Comparison of ENCODE assay signal across 23 cellular contexts in genomic region chr4:19655666-19656065, GRCh38.
A peak's percentile ranks its signal among the peaks of the same experiment; 100 is the strongest.
DNase-seq lines count a peak whose midpoint lies in the region; ATAC-seq and TF ChIP-seq lines count a peak whose summit lies in the region.
"Had no signal": no experiment of that assay in that cellular context is flagged by ENCODE, and none has a peak within 500 bp of the region (broad histone marks: within the 10 kb centered on the region; RNA-seq: fewer than 3 reads in every experiment).

No MANE protein-coding gene starts in this region.

- H3K9me2 ChIP-seq in PC-3 (replicated peaks; ENCODE audit: low read length) = no peaks in the 10 kb centered on the region

- H3K27ac ChIP-seq in PC-3 (ENCODE audit: low read length) = no peak overlapping the region
- H3K27ac ChIP-seq: BLaER1 had no signal

- DNase-seq in PC-3 (no peak), nephron progenitor cell (no peak), middle frontal gyrus (ENCODE audit: extremely low spot score, low spot score) (no peak)
- no peak for DNase-seq in activated CD4-positive, CD25-positive, alpha-beta regulatory T cell treated with anti-CD3 and anti-CD28 coated beads, Interleukin-2, amount 50 U/mL, for 72 hours
- no peak for DNase-seq in activated naive CD8-positive, alpha-beta T cell treated with anti-CD3 and anti-CD28 coated beads, Interleukin-2, amount 50 U/mL, for 24 hours
- DNase-seq: 8988T; ACHN; BE2C; C1 segment of cervical spinal cord; CD4-positive, alpha-beta memory T cell; CD4-positive, CD25-positive, alpha-beta regulatory T cell; CD8-positive, alpha-beta memory T cell; COR-L47; DMS 273 treated with DMSO at 0.1 percent for 48 hours; DMS153; DMS53; DMS79; DND-41; EL; GDM1 had no signal

- H3K4me1 Mint-ChIP-seq in nephron progenitor cell = peaks cover 6% of the 10 kb centered on the region
- H3K4me1 Mint-ChIP-seq in activated naive CD8-positive, alpha-beta T cell treated with anti-CD3 and anti-CD28 coated beads, Interleukin-2, amount 50 U/mL, for 24 hours = no peaks in the 10 kb centered on the region
- H3K4me1 Mint-ChIP-seq: CD14-positive monocyte; CD4-positive, alpha-beta memory T cell; CD4-positive, CD25-positive, alpha-beta regulatory T cell; CD8-positive, alpha-beta memory T cell had no signal

- TSS peak; percentile 13 for BruUV-seq in PC-3 (replicated peaks; lab: Mats Ljungman, UMichigan)

- POLR2A ChIA-PET in PC-3 (lab: Charles Lee; ENCODE audit: unreplicated experiment) = no interaction called here

- peak overlapping the region; percentile 14 for H3K27ac Mint-ChIP-seq in nephron progenitor cell
- H3K27ac Mint-ChIP-seq in activated naive CD8-positive, alpha-beta T cell treated with anti-CD3 and anti-CD28 coated beads, Interleukin-2, amount 50 U/mL, for 24 hours = no peak overlapping the region
- H3K27ac Mint-ChIP-seq: CD14-positive monocyte; CD4-positive, alpha-beta memory T cell; CD4-positive, CD25-positive, alpha-beta regulatory T cell; CD8-positive, alpha-beta memory T cell had no signal

- no peaks in the 10 kb centered on the region for H3K27me3 ChIP-seq in PC-3 (ENCODE audit: low read length)
- H3K27me3 ChIP-seq: BE2C, BLaER1 had no signal

- H3K9me3 ChIP-seq in PC-3 (ENCODE audit: low read length) = no peaks in the 10 kb centered on the region
- H3K9me3 ChIP-seq: BE2C, BLaER1 had no signal

- no peak for ATAC-seq in PC-3
- no peak for ATAC-seq in activated naive CD8-positive, alpha-beta T cell treated with anti-CD3 and anti-CD28 coated beads, Interleukin-2, amount 50 U/mL, for 24 hours
- ATAC-seq: GM12878 had no signal

- intact Hi-C loops in PC-3 (cut with micrococcal nuclease) = no loop called here

- no peaks in the 10 kb centered on the region for H3K4me1 ChIP-seq in PC-3 (ENCODE audit: insufficient read depth, low read length)
- H3K4me1 ChIP-seq: BE2C, BLaER1 had no signal

- no peaks in the 10 kb centered on the region for H3K79me2 ChIP-seq in PC-3 (ENCODE audit: low read length)

- no peaks in the 10 kb centered on the region for H3K36me3 ChIP-seq in PC-3 (ENCODE audit: low read depth, low read length)
- H3K36me3 ChIP-seq: BE2C, BLaER1 had no signal

- no peak overlapping the region for H2AFZ ChIP-seq in PC-3 (ENCODE audit: low read length)

- no peak overlapping the region for H3K4me3 ChIP-seq in PC-3 (ENCODE audit: low read length)
- H3K4me3 ChIP-seq: BLaER1, GM12878 had no signal

- no peak overlapping the region for H3K4me3 Mint-ChIP-seq in nephron progenitor cell
- H3K4me3 Mint-ChIP-seq in activated naive CD8-positive, alpha-beta T cell treated with anti-CD3 and anti-CD28 coated beads, Interleukin-2, amount 50 U/mL, for 24 hours = no peak overlapping the region
- H3K4me3 Mint-ChIP-seq: CD14-positive monocyte; CD4-positive, alpha-beta memory T cell; CD4-positive, CD25-positive, alpha-beta regulatory T cell; CD8-positive, alpha-beta memory T cell had no signal

- TF ChIP-seq CTCF in PC-3 (conservative IDR thresholded peaks at IDR 0.05; ENCODE audit: low read depth, low read length) (no peak), nephron progenitor cell (IDR thresholded peaks at IDR 0.05) (no peak)

- H3K36me3 Mint-ChIP-seq in nephron progenitor cell (ENCODE audit: low read depth) = no peaks in the 10 kb centered on the region
- H3K36me3 Mint-ChIP-seq in activated naive CD8-positive, alpha-beta T cell treated with anti-CD3 and anti-CD28 coated beads, Interleukin-2, amount 50 U/mL, for 24 hours (ENCODE audit: low read depth) = no peaks in the 10 kb centered on the region
- H3K36me3 Mint-ChIP-seq: CD14-positive monocyte; CD4-positive, alpha-beta memory T cell; CD4-positive, CD25-positive, alpha-beta regulatory T cell; CD8-positive, alpha-beta memory T cell had no signal

- no peaks in the 10 kb centered on the region for H4K20me1 ChIP-seq in PC-3 (ENCODE audit: low read length)
- H4K20me1 ChIP-seq: BLaER1 had no signal

- no peaks in the 10 kb centered on the region for H3K9me3 Mint-ChIP-seq in nephron progenitor cell
- H3K9me3 Mint-ChIP-seq in activated naive CD8-positive, alpha-beta T cell treated with anti-CD3 and anti-CD28 coated beads, Interleukin-2, amount 50 U/mL, for 24 hours = no peaks in the 10 kb centered on the region

- CTCF ChIA-PET in PC-3 (lab: Charles Lee) = no interaction called here

- H3K9ac ChIP-seq in PC-3 (ENCODE audit: low read length) = no peak overlapping the region
- H3K9ac ChIP-seq: BLaER1 had no signal

- H3F3A ChIP-seq in PC-3 (ENCODE audit: low read length, unreplicated experiment) = no peaks in the 10 kb centered on the region

- H3K27me3 Mint-ChIP-seq in nephron progenitor cell (ENCODE audit: low read depth, poor library complexity) = no peaks in the 10 kb centered on the region
- no peaks in the 10 kb centered on the region for H3K27me3 Mint-ChIP-seq in activated naive CD8-positive, alpha-beta T cell treated with anti-CD3 and anti-CD28 coated beads, Interleukin-2, amount 50 U/mL, for 24 hours
- H3K27me3 Mint-ChIP-seq: CD4-positive, alpha-beta memory T cell; CD4-positive, CD25-positive, alpha-beta regulatory T cell; CD8-positive, alpha-beta memory T cell had no signal

- H3K4me2 ChIP-seq in PC-3 (ENCODE audit: low read length) = no peak overlapping the region
- H3K4me2 ChIP-seq: BLaER1 had no signal
